In the genomic region with DNA sequence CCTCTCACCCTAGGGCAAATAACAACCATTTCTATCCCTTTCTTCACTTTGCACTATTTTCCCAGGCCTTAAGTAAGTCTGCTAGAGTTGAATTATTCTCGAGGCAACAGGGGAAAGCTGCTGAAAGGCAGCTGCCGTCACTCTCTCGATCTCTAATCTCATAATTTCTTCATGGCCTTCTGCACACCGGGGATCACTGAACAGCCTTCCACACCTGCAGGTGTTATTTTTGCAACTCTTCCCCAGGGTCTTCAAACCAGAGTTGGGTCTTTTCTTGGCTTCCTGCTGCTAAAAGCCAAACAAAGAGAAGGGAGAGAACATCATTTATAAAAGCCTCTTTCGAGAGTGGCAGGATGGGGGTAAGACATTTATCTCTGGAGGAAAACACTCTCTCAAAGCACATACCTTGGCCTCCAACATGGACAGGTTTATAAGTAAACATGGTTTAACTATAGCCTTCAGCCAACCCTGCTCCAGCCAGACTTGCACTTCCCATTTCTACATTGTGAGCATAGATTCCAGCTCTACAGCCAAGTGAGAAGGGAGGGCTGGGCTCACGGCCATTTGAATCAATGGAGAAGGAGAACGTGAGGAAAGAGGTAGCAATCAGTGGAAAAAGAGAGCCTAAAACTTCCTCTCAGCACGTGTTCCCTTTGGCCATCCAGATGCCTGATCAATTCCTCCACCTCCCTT, we compare ENCODE assay signal across 22 cellular contexts.
A peak's percentile ranks its signal among the peaks of the same experiment; 100 is the strongest.
DNase-seq lines count a peak whose midpoint lies in the region; ATAC-seq and TF ChIP-seq lines count a peak whose summit lies in the region.
"Had no signal": no experiment of that assay in that cellular context is flagged by ENCODE, and none has a peak within 500 bp of the region (broad histone marks: within the 10 kb centered on the region; RNA-seq: fewer than 3 reads in every experiment).

No MANE protein-coding gene starts in this region.

- in situ Hi-C loops in ACHN (cut with HindIII; ENCODE audit: low pct_ligation_motif_present, low pct_unique_long_range_greater_than_20kb, low sequenced_read_pairs) = no loop called here

- peaks cover under 1% of the 10 kb centered on the region; the same call in 2 of the 3 replicates for H3K9me3 Mint-ChIP-seq in GM23338
- H3K9me3 Mint-ChIP-seq: activated B cell treated with CpG ODN at 0.5 μM for 24 hours; stimulated activated naive B cell treated with anti-CD40 and anti-IgM and Interleukin-4, amounts not matched to agents 10 μg/mL and 1 μg/mL and 100 μg/mL, for 72 hours had no signal

- H3K27me3 ChIP-seq in GM23338 (ENCODE audit: insufficient read depth) = no peaks in the 10 kb centered on the region
- no peaks in the 10 kb centered on the region for H3K27me3 ChIP-seq in WERI-Rb-1 (ENCODE audit: insufficient read depth, low read depth, severe bottlenecking)
- no peaks in the 10 kb centered on the region for H3K27me3 ChIP-seq in neuronal stem cell (ENCODE audit: control insufficient read depth in 3 of 3, insufficient read depth in 3 of 3, low read depth in 1 of 3, low read length in 3 of 3)
- H3K27me3 ChIP-seq in foreskin keratinocyte = no peaks in the 10 kb centered on the region
- H3K27me3 ChIP-seq: adrenal gland, upper lobe of right lung had no signal

- H3K4me2 ChIP-seq in GM23338 (no peak overlapping the region), neuronal stem cell (ENCODE audit: insufficient read depth, low read length, poor library complexity, severe bottlenecking) (no peak overlapping the region)
- H3K4me2 ChIP-seq: KMS-11 had no signal

- H3K9me2 ChIP-seq in GM23338 (ENCODE audit: insufficient read depth) = no peaks in the 10 kb centered on the region; the same call in none of the 2 replicates

- H3K4ac ChIP-seq in neuronal stem cell (ENCODE audit: low read length) = no peak overlapping the region

- no peak overlapping the region for H4K8ac ChIP-seq in neuronal stem cell (ENCODE audit: low read depth, low read length)

- no peaks in the 10 kb centered on the region for H3F3A ChIP-seq in GM23338 (replicated peaks; ENCODE audit: low read depth)

- H3K4me1 ChIP-seq in GM23338 (ENCODE audit: insufficient read depth) (no peaks in the 10 kb centered on the region), neuronal stem cell (ENCODE audit: control insufficient read depth in 2 of 2, insufficient read depth in 1 of 2, low read depth in 1 of 2, low read length in 2 of 2) (peaks cover 0 to 15% of the 10 kb centered on the region in 2 donors), foreskin keratinocyte (no peaks in the 10 kb centered on the region)
- H3K4me1 ChIP-seq: adrenal gland, upper lobe of right lung had no signal

- peak overlapping the region; percentile 24; the same call in 1 of the 2 replicates for H3K27ac Mint-ChIP-seq in GM23338
- H3K27ac Mint-ChIP-seq: activated B cell treated with CpG ODN at 0.5 μM for 24 hours; natural killer cell; stimulated activated naive B cell treated with anti-CD40 and anti-IgM and Interleukin-4, amounts not matched to agents 10 μg/mL and 1 μg/mL and 100 μg/mL, for 72 hours had no signal

- H3K9me3 ChIP-seq in WERI-Rb-1 (ENCODE audit: severe bottlenecking) = peaks cover 3% of the 10 kb centered on the region
- no peaks in the 10 kb centered on the region for H3K9me3 ChIP-seq in neuronal stem cell (replicated peaks in 1 of 2; ENCODE audit: control insufficient read depth in 2 of 2, insufficient read depth in 1 of 2, low read depth in 1 of 2, low read length in 2 of 2)
- H3K9me3 ChIP-seq: adrenal gland, upper lobe of right lung had no signal

- no peak overlapping the region for H3K23ac ChIP-seq in neuronal stem cell (ENCODE audit: low read depth, low read length, poor library complexity)

- TF ChIP-seq CTCF in GM23338 (conservative IDR thresholded peaks at IDR 0.05; ENCODE audit: low read depth in 2 of 2) (no peak), WERI-Rb-1 (IDR thresholded peaks at IDR 0.05; ENCODE audit: low read depth, low read length) (no peak), foreskin keratinocyte (conservative IDR thresholded peaks at IDR 0.05) (no peak)

- no peak for ATAC-seq in GM23338
- no peak for ATAC-seq in foreskin keratinocyte
- ATAC-seq in GM18858 (IDR thresholded peaks at IDR 0.05; ENCODE audit: unreplicated experiment) = no peak
- ATAC-seq: activated T-cell treated with anti-CD3 and anti-CD28 coated beads, Interleukin-2, amount 50 U/mL, for 4 hours; natural killer cell; stimulated activated naive B cell treated with anti-CD40 and anti-IgM and Interleukin-4, amounts not matched to agents 10 μg/mL and 1 μg/mL and 100 μg/mL, for 72 hours; upper lobe of right lung had no signal

- H3K36me3 ChIP-seq in GM23338 (ENCODE audit: insufficient read depth) (no peaks in the 10 kb centered on the region), WERI-Rb-1 (no peaks in the 10 kb centered on the region), neuronal stem cell (replicated peaks in 1 of 2; ENCODE audit: control insufficient read depth in 2 of 2, insufficient read depth in 2 of 2, low read length in 2 of 2) (no peaks in the 10 kb centered on the region)
- H3K36me3 ChIP-seq: adrenal gland, upper lobe of right lung had no signal

- H2AFZ ChIP-seq in GM23338 (peak overlapping the region; percentile 78), neuronal stem cell (ENCODE audit: low read length) (no peak overlapping the region)

- H3K4me1 Mint-ChIP-seq in GM23338 = peaks cover 6% of the 10 kb centered on the region
- H3K4me1 Mint-ChIP-seq: natural killer cell had no signal

- no peak overlapping the region for H3K4me3 Mint-ChIP-seq in GM23338
- H3K4me3 Mint-ChIP-seq: activated B cell treated with CpG ODN at 0.5 μM for 24 hours; activated T-cell treated with anti-CD3 and anti-CD28 coated beads, Interleukin-2, amount 50 U/mL, for 4 hours; natural killer cell; stimulated activated naive B cell treated with anti-CD40 and anti-IgM and Interleukin-4, amounts not matched to agents 10 μg/mL and 1 μg/mL and 100 μg/mL, for 72 hours had no signal

- H3K4me3 ChIP-seq in GM23338 (no peak overlapping the region), WERI-Rb-1 (ENCODE audit: low read depth, low read length) (no peak overlapping the region), neuronal stem cell (ENCODE audit: low read length in 2 of 2) (no peak overlapping the region)
- H3K4me3 ChIP-seq: adrenal gland, upper lobe of right lung had no signal

- no peak overlapping the region for H2BK12ac ChIP-seq in neuronal stem cell (ENCODE audit: low read length)

- H3K27me3 Mint-ChIP-seq in GM23338 (ENCODE audit: insufficient read depth, low read depth, poor library complexity) = no peaks in the 10 kb centered on the region
- H3K27me3 Mint-ChIP-seq: activated B cell treated with CpG ODN at 0.5 μM for 24 hours; stimulated activated naive B cell treated with anti-CD40 and anti-IgM and Interleukin-4, amounts not matched to agents 10 μg/mL and 1 μg/mL and 100 μg/mL, for 72 hours had no signal

- H3K27ac ChIP-seq in GM23338 (ENCODE audit: low read depth) = no peak overlapping the region
- H3K27ac ChIP-seq in WERI-Rb-1 = no peak overlapping the region
- peak overlapping the region; percentile 1 for H3K27ac ChIP-seq in neuronal stem cell (replicated peaks; ENCODE audit: low read length)
- H3K27ac ChIP-seq in foreskin keratinocyte = no peak overlapping the region
- H3K27ac ChIP-seq: adrenal gland, KMS-11, upper lobe of right lung had no signal

- H3K79me2 ChIP-seq in GM23338 (replicated peaks; ENCODE audit: insufficient read depth) = no peaks in the 10 kb centered on the region

- H2BK5ac ChIP-seq in neuronal stem cell (ENCODE audit: low read length) = no peak overlapping the region

- no peak overlapping the region for H2BK120ac ChIP-seq in neuronal stem cell (ENCODE audit: low read depth, low read length)

- H2BK15ac ChIP-seq in neuronal stem cell (ENCODE audit: low read length) = no peak overlapping the region

- no peak overlapping the region for H3K18ac ChIP-seq in neuronal stem cell (ENCODE audit: low read length)

- no peak overlapping the region for H3K14ac ChIP-seq in neuronal stem cell (ENCODE audit: low read length)

- DNase-seq in GM23338 (ENCODE audit: low spot score) (no peak), MV-4-11 (lab: John Stamatoyannopoulos, UW) (peak; percentile 47), WERI-Rb-1 (peak; percentile 27), neuronal stem cell (ENCODE audit: low spot score) (no peak), ACHN (no peak), foreskin keratinocyte (no peak)
- DNase-seq: activated B cell treated with CpG ODN at 0.5 μM for 24 hours; activated CD4-positive, alpha-beta T cell treated with anti-CD3 and anti-CD28 coated beads, Interleukin-2, amount 50 U/mL, for 1 hour; activated naive CD4-positive, alpha-beta T cell treated with Interleukin-2 at 50 U/mL for 16 hours; activated T-cell treated with anti-CD3 and anti-CD28 coated beads, Interleukin-2, amount 50 U/mL, for 4 hours; adrenal gland; Calu3; DMS79 treated with DMSO at 0.1 percent for 48 hours; midbrain; natural killer cell; NCI-H1694 treated with DMSO at 0.1 percent for 48 hours; NCI-H526; SHP77; stimulated activated naive B cell treated with anti-CD40 and anti-IgM and Interleukin-4, amounts not matched to agents 10 μg/mL and 1 μg/mL and 100 μg/mL, for 72 hours; upper lobe of right lung had no signal

- no peak overlapping the region for H4K91ac ChIP-seq in neuronal stem cell (ENCODE audit: low read depth, low read length, poor library complexity)

- no peak overlapping the region for H2AK5ac ChIP-seq in neuronal stem cell (ENCODE audit: low read depth, low read length)

- H4K20me1 ChIP-seq in GM23338 (replicated peaks; ENCODE audit: insufficient read depth) = no peaks in the 10 kb centered on the region

- no peaks in the 10 kb centered on the region for H3K36me3 Mint-ChIP-seq in GM23338 (ENCODE audit: low read depth)
- H3K36me3 Mint-ChIP-seq: natural killer cell; stimulated activated naive B cell treated with anti-CD40 and anti-IgM and Interleukin-4, amounts not matched to agents 10 μg/mL and 1 μg/mL and 100 μg/mL, for 72 hours had no signal

- no peak overlapping the region for H3K9ac ChIP-seq in neuronal stem cell (ENCODE audit: low read depth, low read length, poor library complexity)
- H3K9ac ChIP-seq: KMS-11 had no signal

- WGBS in neuronal stem cell (ENCODE audit: extremely low coverage in 2 of 2, insufficient read length in 2 of 2, insufficient replicate concordance in 1 of 2), 2 donors = no CpG with 5 or more reads among the region's 8 CpGs

- no peaks in the 10 kb centered on the region for H3K79me1 ChIP-seq in neuronal stem cell (ENCODE audit: low read depth, low read length)

TF ChIP-seq in GM23338, 12 proteins besides CTCF, POLR2A, EP300 and RAD21 (continues in another document):
- TF ChIP-seq, protein P1, sequence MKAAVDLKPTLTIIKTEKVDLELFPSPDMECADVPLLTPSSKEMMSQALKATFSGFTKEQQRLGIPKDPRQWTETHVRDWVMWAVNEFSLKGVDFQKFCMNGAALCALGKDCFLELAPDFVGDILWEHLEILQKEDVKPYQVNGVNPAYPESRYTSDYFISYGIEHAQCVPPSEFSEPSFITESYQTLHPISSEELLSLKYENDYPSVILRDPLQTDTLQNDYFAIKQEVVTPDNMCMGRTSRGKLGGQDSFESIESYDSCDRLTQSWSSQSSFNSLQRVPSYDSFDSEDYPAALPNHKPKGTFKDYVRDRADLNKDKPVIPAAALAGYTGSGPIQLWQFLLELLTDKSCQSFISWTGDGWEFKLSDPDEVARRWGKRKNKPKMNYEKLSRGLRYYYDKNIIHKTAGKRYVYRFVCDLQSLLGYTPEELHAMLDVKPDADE (IDR thresholded peaks at IDR 0.05) = no peak
- TF ChIP-seq NANOG (IDR thresholded peaks at IDR 0.05; ENCODE audit: borderline replicate concordance) (no peak), ZNF114 (CRISPR knock-in tag; IDR thresholded peaks at IDR 0.05) (no peak)

Comparison
In these comparisons a context has a peak if more than half of its experiments do, and no peak if none do; other contexts are left out.
1. DNase-seq: peak in MV-4-11 (single experiment) and WERI-Rb-1 (single experiment); none in GM23338 (single experiment), neuronal stem cell (single experiment), ACHN (single experiment) and foreskin keratinocyte (0 of 2).